Comparison of ENCODE assay signal across 1 cellular context in genomic region chr17:42866631-42867575, GRCh38.
TF ChIP-seq lines count a peak whose summit lies in the region.

No MANE protein-coding gene starts in this region.

TF ChIP-seq in HepG2, 621 proteins besides CTCF, POLR2A, EP300 and RAD21 (continued from another document and continues in another):
- TF ChIP-seq USF2 (IDR thresholded peaks at IDR 0.05; ENCODE audit: low read depth, low read length) (no peak), USF2 (CRISPR knock-in tag; IDR thresholded peaks at IDR 0.05; ENCODE audit: borderline replicate concordance) (0 out of 2 replicates have a peak, but pooled peaks have one; percentile 7), NPAS2 (CRISPR knock-in tag; IDR thresholded peaks at IDR 0.05; ENCODE audit: borderline replicate concordance) (no peak), ZNF776 (CRISPR knock-in tag; IDR thresholded peaks at IDR 0.05) (no peak), ZNF3 (CRISPR knock-in tag; IDR thresholded peaks at IDR 0.05) (no peak), SALL1 (CRISPR knock-in tag; IDR thresholded peaks at IDR 0.05) (peak; percentile 68), ZNF543 (CRISPR knock-in tag; IDR thresholded peaks at IDR 0.05) (peak; percentile 83), TOPORS (CRISPR knock-in tag; IDR thresholded peaks at IDR 0.05) (no peak), SKIL (CRISPR knock-in tag; IDR thresholded peaks at IDR 0.05; ENCODE audit: borderline replicate concordance) (peak; percentile 94), GATAD2A (CRISPR knock-in tag; IDR thresholded peaks at IDR 0.05) (peak; percentile 83), SP1 (IDR thresholded peaks at IDR 0.05) (no peak), SP1 (CRISPR knock-in tag; IDR thresholded peaks at IDR 0.05) (no peak), REST (IDR thresholded peaks at IDR 0.05; ENCODE audit: borderline replicate concordance in 1 of 2, low read depth in 1 of 2, low read length in 2 of 2) (peak in 1 of 2 experiments; percentile 54; a peak in 2 of 4 replicates), JUNB (CRISPR knock-in tag; IDR thresholded peaks at IDR 0.05; ENCODE audit: borderline replicate concordance) (no peak), ZNF557 (CRISPR knock-in tag; IDR thresholded peaks at IDR 0.05) (no peak), ZNF530 (CRISPR knock-in tag; IDR thresholded peaks at IDR 0.05; ENCODE audit: low read depth) (no peak), FOSL2 (CRISPR knock-in tag; IDR thresholded peaks at IDR 0.05) (peak; percentile 40; the same call in 1 of the 2 replicates), PRPF4 (IDR thresholded peaks at IDR 0.05; ENCODE audit: low read depth, low read length, poor library complexity, severe bottlenecking) (no peak), ZNF225 (CRISPR knock-in tag; IDR thresholded peaks at IDR 0.05) (no peak), ZNF670 (CRISPR knock-in tag; IDR thresholded peaks at IDR 0.05; ENCODE audit: borderline replicate concordance) (no peak), NR3C1 (CRISPR knock-in tag; IDR thresholded peaks at IDR 0.05) (no peak), MTERF4 (CRISPR knock-in tag; IDR thresholded peaks at IDR 0.05) (no peak), ZNF256 (CRISPR knock-in tag; conservative IDR thresholded peaks at IDR 0.05) (no peak), TFDP2 (CRISPR knock-in tag; IDR thresholded peaks at IDR 0.05) (peak; percentile 45; the same call in 1 of the 2 replicates), ZNF770 (CRISPR knock-in tag; IDR thresholded peaks at IDR 0.05) (peak; percentile 16), TRAFD1 (CRISPR knock-in tag; IDR thresholded peaks at IDR 0.05; ENCODE audit: borderline replicate concordance) (no peak), ZNF441 (CRISPR knock-in tag; IDR thresholded peaks at IDR 0.05; ENCODE audit: borderline replicate concordance) (peak; percentile 29; the same call in 1 of the 2 replicates), PRDM15 (CRISPR knock-in tag; IDR thresholded peaks at IDR 0.05) (no peak), ZNF607 (CRISPR knock-in tag; IDR thresholded peaks at IDR 0.05; ENCODE audit: borderline replicate concordance) (no peak), SATB2 (CRISPR knock-in tag; IDR thresholded peaks at IDR 0.05) (no peak), ZNF350 (CRISPR knock-in tag; IDR thresholded peaks at IDR 0.05; ENCODE audit: borderline replicate concordance, low read depth) (peak; percentile 40; the same call in 1 of the 2 replicates), ATF4 (CRISPR knock-in tag; IDR thresholded peaks at IDR 0.05) (no peak), SOX5 (CRISPR knock-in tag; IDR thresholded peaks at IDR 0.05; ENCODE audit: borderline replicate concordance) (peak; percentile 80)
